29 cellular contexts compared by ENCODE assay signal in the genomic region with DNA sequence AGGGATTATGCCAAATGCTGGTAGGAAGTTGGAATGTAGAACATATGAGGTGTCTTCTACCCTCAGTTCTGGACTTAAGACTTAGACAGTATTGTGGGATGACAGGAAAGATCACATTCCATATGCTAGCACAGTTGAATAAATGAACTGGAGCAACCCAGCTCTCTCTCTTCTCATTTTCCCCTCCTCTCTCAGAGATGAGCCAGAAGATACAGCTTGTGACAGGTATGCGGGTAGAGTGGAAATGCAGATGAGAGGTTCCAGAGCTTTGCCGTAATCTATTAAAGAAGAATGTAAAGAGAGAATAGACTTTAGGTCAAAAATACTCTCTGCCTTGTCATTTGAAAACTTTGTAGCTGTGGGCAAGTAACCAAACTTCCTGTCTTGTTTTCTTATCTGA. TPM values are rescaled to one million over a fixed set of nuclear protein-coding genes. Genes with fewer than 3 reads are reported as not detected.
"Had no signal": no experiment of that assay in that cellular context is flagged by ENCODE, and none has a peak within 500 bp of the region (broad histone marks: within the 10 kb centered on the region; RNA-seq: fewer than 3 reads in every experiment).

No MANE protein-coding gene starts in this region.

- H3K27ac Mint-ChIP-seq: activated B cell treated with CpG ODN at 0.5 μM for 24 hours; activated naive CD4-positive, alpha-beta T cell treated with anti-CD3 and anti-CD28 coated beads, Interleukin-2, amount 10 ng/mL, durations not matched to agents 7 days and 5 days; activated T-helper 1 cell treated with anti-CD3 and anti-CD28 coated beads, Interleukin-12 subunit alpha, Interleukin-12 subunit beta, Interleukin-2, Interleukin-4 antibody, amounts not matched to agents 30 ng/mL and 10 ng/mL and 1 ng/mL, durations not matched to agents 14 hours and 24 hours and 36 hours; naive thymus-derived CD4-positive, alpha-beta T cell; T-helper 1 cell treated with Interleukin-12 subunit alpha and Interleukin-12 subunit beta and Interleukin-4 antibody, amounts not matched to agents 30 μg/mL and 1 μg/mL, for 36 hours had no signal

- H3K4me3 ChIP-seq: coronary artery, dorsolateral prefrontal cortex, gastrocnemius medialis, pancreas, psoas muscle, sigmoid colon, testis, transverse colon, uterus had no signal

- H3K9me3 ChIP-seq: gastrocnemius medialis, pancreas, psoas muscle, sigmoid colon, testis, transverse colon, uterus had no signal

- H3K27ac ChIP-seq: brain microvascular endothelial cell, coronary artery, dorsolateral prefrontal cortex, gastrocnemius medialis, pancreas, psoas muscle, sigmoid colon, testis, transverse colon, uterus had no signal

- H3K9me3 Mint-ChIP-seq: activated B cell treated with CpG ODN at 0.5 μM for 24 hours; activated naive CD4-positive, alpha-beta T cell treated with anti-CD3 and anti-CD28 coated beads, Interleukin-2, amount 10 ng/mL, durations not matched to agents 7 days and 5 days; activated T-helper 1 cell treated with anti-CD3 and anti-CD28 coated beads, Interleukin-12 subunit alpha, Interleukin-12 subunit beta, Interleukin-2, Interleukin-4 antibody, amounts not matched to agents 30 ng/mL and 10 ng/mL and 1 ng/mL, durations not matched to agents 14 hours and 24 hours and 36 hours; naive thymus-derived CD4-positive, alpha-beta T cell; T-helper 1 cell treated with Interleukin-12 subunit alpha and Interleukin-12 subunit beta and Interleukin-4 antibody, amounts not matched to agents 30 μg/mL and 1 μg/mL, for 36 hours had no signal

- H3K27me3 ChIP-seq: brain microvascular endothelial cell, gastrocnemius medialis, sigmoid colon, testis, transverse colon, uterus had no signal

- H3K4me1 ChIP-seq: gastrocnemius medialis, pancreas, psoas muscle, sigmoid colon, testis, transverse colon, uterus had no signal

- DNase-seq: activated B cell treated with CpG ODN at 0.5 μM for 24 hours; activated CD4-positive, alpha-beta T cell treated with anti-CD3 and anti-CD28 coated beads, Interleukin-2, amount 50 U/mL, for 1 hour; activated gamma-delta T cell; activated naive CD4-positive, alpha-beta T cell treated with anti-CD3 and anti-CD28 coated beads, Interleukin-2, amount 10 ng/mL, durations not matched to agents 7 days and 5 days; activated T-cell treated with anti-CD3 and anti-CD28 coated beads, Interleukin-2, amount 50 U/mL, for 1 hour; amniotic stem cell; brain microvascular endothelial cell; dorsolateral prefrontal cortex; effector memory CD4-positive, alpha-beta T cell; erythroblast; gastrocnemius medialis; glutamatergic neuron; kidney; left colon; midbrain; naive thymus-derived CD4-positive, alpha-beta T cell; pancreas; psoas muscle; sigmoid colon; small intestine; stimulated activated naive CD8-positive, alpha-beta T cell treated with anti-CD3 and anti-CD28 coated beads, Interleukin-15, Interleukin-2, amounts not matched to agents 100 U/mL and 50 U/mL, for 24 hours; SW 1271; T1000; testis; transverse colon; uterus had no signal

- H3K4me1 Mint-ChIP-seq: activated B cell treated with CpG ODN at 0.5 μM for 24 hours; activated naive CD4-positive, alpha-beta T cell treated with anti-CD3 and anti-CD28 coated beads, Interleukin-2, amount 10 ng/mL, durations not matched to agents 7 days and 5 days had no signal

- H3K36me3 Mint-ChIP-seq: activated naive CD4-positive, alpha-beta T cell treated with anti-CD3 and anti-CD28 coated beads, Interleukin-2, amount 10 ng/mL, durations not matched to agents 7 days and 5 days had no signal

- H3K4me3 Mint-ChIP-seq: activated B cell treated with CpG ODN at 0.5 μM for 24 hours; activated naive CD4-positive, alpha-beta T cell treated with anti-CD3 and anti-CD28 coated beads, Interleukin-2, amount 10 ng/mL, durations not matched to agents 7 days and 5 days; activated T-helper 1 cell treated with anti-CD3 and anti-CD28 coated beads, Interleukin-12 subunit alpha, Interleukin-12 subunit beta, Interleukin-2, Interleukin-4 antibody, amounts not matched to agents 30 ng/mL and 10 ng/mL and 1 ng/mL, durations not matched to agents 14 hours and 24 hours and 36 hours; naive thymus-derived CD4-positive, alpha-beta T cell; T-helper 1 cell treated with Interleukin-12 subunit alpha and Interleukin-12 subunit beta and Interleukin-4 antibody, amounts not matched to agents 30 μg/mL and 1 μg/mL, for 36 hours had no signal

- H3K36me3 ChIP-seq: brain microvascular endothelial cell, gastrocnemius medialis, pancreas, sigmoid colon, transverse colon, uterus had no signal

RNA-seq across cellular contexts. Expression of gene HMCN1, which starts 32.5 kb away (rescaled TPM):
- total RNA-seq: activated T-helper 1 cell treated with anti-CD3 and anti-CD28 coated beads, Interleukin-12 subunit alpha, Interleukin-12 subunit beta, Interleukin-2, Interleukin-4 antibody, amounts not matched to agents 30 ng/mL and 10 ng/mL and 1 ng/mL, durations not matched to agents 14 hours and 24 hours and 36 hours had no signal
- polyA plus RNA-seq: naive thymus-derived CD4-positive, alpha-beta T cell had no signal
